27 cellular contexts compared by ENCODE assay signal in genomic region chr2:37770797-37771196, GRCh38.
DNase-seq lines count a peak whose midpoint lies in the region; ATAC-seq, FAIRE-seq and TF ChIP-seq lines count a peak whose summit lies in the region.
"Had no signal": no experiment of that assay in that cellular context is flagged by ENCODE, and none has a peak within 500 bp of the region (broad histone marks: within the 10 kb centered on the region; RNA-seq: fewer than 3 reads in every experiment).

No MANE protein-coding gene starts in this region.

- H3K4me3 ChIP-seq in A549 (no peak overlapping the region), fibroblast of mammary gland (ENCODE audit: control insufficient read depth, low read depth, low read length) (no peak overlapping the region), psoas muscle (peak overlapping the region; percentile 32)
- H3K4me3 ChIP-seq: GM23338, left lung, MG63, suprapubic skin had no signal

- TF ChIP-seq CTCF in A549 (IDR thresholded peaks at IDR 0.05): no peak
- no peak for TF ChIP-seq CTCF in fibroblast of mammary gland (conservative IDR thresholded peaks at IDR 0.05; ENCODE audit: control insufficient read depth, insufficient read depth, low read depth, low read length)
- no peak for TF ChIP-seq CTCF in psoas muscle (IDR thresholded peaks at IDR 0.05)

- FAIRE-seq in A549 (lab: Jason Lieb, UNC): no peak
- FAIRE-seq: A204.1, GM19239, islet of Langerhans, RCC 7860 had no signal

- H3K4me1 ChIP-seq in A549 (peaks cover 62% of the 10 kb centered on the region), psoas muscle (peaks cover 15% of the 10 kb centered on the region)

- no peaks in the 10 kb centered on the region for H3K27me3 ChIP-seq in psoas muscle (ENCODE audit: insufficient read depth in 3 of 3, low read length in 2 of 3)
- H3K27me3 ChIP-seq: foreskin keratinocyte, left lung, MG63, suprapubic skin had no signal

- H3K36me3 ChIP-seq in psoas muscle (ENCODE audit: insufficient read depth in 1 of 2, low read depth in 1 of 2): no peaks in the 10 kb centered on the region
- H3K36me3 ChIP-seq: left lung, MG63, suprapubic skin had no signal

- no peaks in the 10 kb centered on the region for H3K9me3 ChIP-seq in A549
- no peaks in the 10 kb centered on the region for H3K9me3 ChIP-seq in psoas muscle
- H3K9me3 ChIP-seq: left lung, MG63, suprapubic skin had no signal

- POLR2A ChIA-PET in A549 (lab: Yijun Ruan, JAX): interaction anchor here (1.1 kb wide), 1 partner anchor 98 kb away, joined by 3 read pairs; no protein-coding TSS in a partner anchor

- TF ChIP-seq RAD21 in A549 (conservative IDR thresholded peaks at IDR 0.05 in 1 of 2, IDR thresholded peaks at IDR 0.05 in 1 of 2): no peak

- no peak for TF ChIP-seq POLR2A in A549 (IDR thresholded peaks at IDR 0.05; ENCODE audit: low read length)

- ATAC-seq in A549: no peak
- peak in 2 of 4 donors; percentile 37 to 59 for ATAC-seq in psoas muscle
- ATAC-seq in HG03460 (IDR thresholded peaks at IDR 0.05; ENCODE audit: unreplicated experiment): no peak
- ATAC-seq: GM23338, left lung had no signal

- CTCF ChIA-PET in A549 (lab: Yijun Ruan, JAX): interaction anchor here (1.1 to 3.4 kb wide), 3 partner anchors 11 to 356 kb away, joined by 4 to 11 read pairs (median 5); no protein-coding TSS in a partner anchor

- intact Hi-C loops in psoas muscle (cut with DNase I): loop anchor here in 1 of 2 donors (5.0 kb wide), 1 partner anchor 353 kb away; no protein-coding TSS in a partner anchor

- DNase-seq in A549 (ENCODE audit: low read depth in 1 of 2, low spot score in 1 of 2) (no peak), LHCN-M2 (ENCODE audit: low read depth) (peak; percentile 76), fibroblast of mammary gland (ENCODE audit: low read depth) (peak; percentile 34), psoas muscle (no peak), UCSD-AML1 (lab: John Stamatoyannopoulos, UW; ENCODE audit: unreplicated experiment) (no peak), NCI-H774 (lab: John Stamatoyannopoulos, UW) (no peak), NK-92 (lab: John Stamatoyannopoulos, UW; ENCODE audit: unreplicated experiment) (no peak)
- DNase-seq: activated CD4-positive, alpha-beta T cell treated with anti-CD3 and anti-CD28 coated beads, Interleukin-2, amount 50 U/mL, for 48 hours; activated CD4-positive, CD25-positive, alpha-beta regulatory T cell; activated naive CD4-positive, alpha-beta T cell treated with anti-CD3 and anti-CD28 coated beads for 36 hours; CD4-positive, alpha-beta memory T cell; erythroblast; foreskin keratinocyte; head of caudate nucleus; left lung; MG63; NCI-H1105 treated with DMSO at 0.1 percent for 48 hours; NCI-H1930; SIG-M5; stimulated activated naive CD4-positive, alpha-beta T cell had no signal

- H3K27ac ChIP-seq in A549: peak overlapping the region; percentile 58 to 73
- no peak overlapping the region for H3K27ac ChIP-seq in psoas muscle
- H3K27ac ChIP-seq: foreskin keratinocyte, left lung, suprapubic skin had no signal

- TF ChIP-seq EP300 in A549 (IDR thresholded peaks at IDR 0.05): no peak

- 76% methylated on average over 2 of the region's 2 CpGs for WGBS in A549 (ENCODE audit: missing lambda C conversion rate)
- WGBS in psoas muscle, 3 donors: 32 to 68% (median 44%) methylated on average over 2 of the region's 2 CpGs

- H3K4me2 ChIP-seq in A549: no peak overlapping the region
- H3K4me2 ChIP-seq: GM23338 had no signal

TF ChIP-seq in A549, 52 proteins besides CTCF, POLR2A, EP300 and RAD21:
- TF ChIP-seq GATA3 (IDR thresholded peaks at IDR 0.05; ENCODE audit: borderline replicate concordance) (no peak), CEBPB (IDR thresholded peaks at IDR 0.05) (no peak), ZNF302 (CRISPR knock-in tag; IDR thresholded peaks at IDR 0.05) (no peak), ATOH8 (CRISPR knock-in tag; IDR thresholded peaks at IDR 0.05; ENCODE audit: low read depth) (no peak), FOXS1 (CRISPR knock-in tag; IDR thresholded peaks at IDR 0.05) (no peak), CHD4 (IDR thresholded peaks at IDR 0.05; ENCODE audit: borderline replicate concordance) (no peak), FOSL2 (IDR thresholded peaks at IDR 0.05) (no peak), FOSL2 (CRISPR knock-in tag; IDR thresholded peaks at IDR 0.05) (no peak), HMGXB4 (CRISPR knock-in tag; IDR thresholded peaks at IDR 0.05; ENCODE audit: borderline replicate concordance) (no peak), SMC3 (IDR thresholded peaks at IDR 0.05) (no peak), MAX (IDR thresholded peaks at IDR 0.05) (no peak), CBX8 (IDR thresholded peaks at IDR 0.05) (no peak), ZC3H11A (IDR thresholded peaks at IDR 0.05) (no peak), EHF (CRISPR knock-in tag; IDR thresholded peaks at IDR 0.05) (no peak), POLR2AphosphoS2 (conservative IDR thresholded peaks at IDR 0.05; ENCODE audit: low read length) (no peak), KDM5A (IDR thresholded peaks at IDR 0.05) (no peak), MAZ (IDR thresholded peaks at IDR 0.05; ENCODE audit: borderline replicate concordance, low read depth, low read length) (no peak), EHMT2 (IDR thresholded peaks at IDR 0.05; ENCODE audit: low read depth) (no peak), USF2 (IDR thresholded peaks at IDR 0.05) (no peak), HOXB5 (CRISPR knock-in tag; IDR thresholded peaks at IDR 0.05) (no peak), NPAS2 (CRISPR knock-in tag; IDR thresholded peaks at IDR 0.05; ENCODE audit: borderline replicate concordance) (no peak)

Comparison
In these comparisons a context has a peak if more than half of its experiments do, and no peak if none do; other contexts are left out.
1. DNase-seq: peak in LHCN-M2 (single experiment) and fibroblast of mammary gland (single experiment); none in A549 (0 of 2), psoas muscle (0 of 2), UCSD-AML1 (single experiment), NCI-H774 (single experiment) and NK-92 (single experiment).